ENCODE assay signal across 10 cellular contexts in the genomic region with DNA sequence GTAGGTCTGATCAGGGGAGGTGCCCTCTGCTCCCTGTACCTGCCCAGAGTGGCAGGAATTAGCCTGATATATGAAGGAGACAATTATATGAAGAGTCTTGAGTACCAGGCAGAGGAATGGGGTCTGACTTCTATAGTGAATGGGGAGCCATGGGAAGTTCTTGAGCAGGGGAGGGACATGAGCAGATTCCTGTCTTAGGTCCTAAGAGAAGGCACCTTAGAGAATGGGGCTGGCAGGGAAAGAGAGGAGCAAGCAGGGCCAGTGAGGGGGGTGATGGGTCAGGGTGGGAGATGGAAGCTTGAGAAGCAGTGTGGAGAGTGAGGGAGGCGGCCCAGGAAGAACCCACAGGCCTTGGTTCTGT. TPM values are rescaled to one million over a fixed set of nuclear protein-coding genes. Genes with fewer than 3 reads are reported as not detected.
DNase-seq lines count a peak whose midpoint lies in the region; ATAC-seq, FAIRE-seq and TF ChIP-seq lines count a peak whose summit lies in the region.
"Had no signal": no experiment of that assay in that cellular context is flagged by ENCODE, and none has a peak within 500 bp of the region (broad histone marks: within the 10 kb centered on the region; RNA-seq: fewer than 3 reads in every experiment).

No MANE protein-coding gene starts in this region.

- peak overlapping the region; percentile 31 for H3K4me2 ChIP-seq in GM12878 (ENCODE audit: control insufficient read depth, insufficient read depth)
- H3K4me2 ChIP-seq in mesendoderm (ENCODE audit: low read length) = no peak overlapping the region

- SMC1A ChIA-PET in GM12878 (lab: Charles Lee; ENCODE audit: uncharacterized antibody, unreplicated experiment) = interaction anchor here (5.2 kb wide), 1 partner anchor 60 kb away, joined by 48 read pairs; no protein-coding TSS in a partner anchor

- H3K27ac ChIP-seq in GM12878 (ENCODE audit: control insufficient read depth, insufficient read depth) (peak overlapping the region; percentile 4; the same call in 1 of the 2 replicates), mesendoderm (ENCODE audit: low read depth, low read length) (peak overlapping the region; percentile 7), vagina (peak overlapping the region; percentile 48)

- BruUV-seq in GM12878 (replicated peaks; lab: Mats Ljungman, UMichigan) = no TSS peak

- TF ChIP-seq RAD21 in GM12878 (IDR thresholded peaks at IDR 0.05; ENCODE audit: insufficient read depth, low read depth, low read length) = no peak

- peak overlapping the region; percentile 30 for H2AFZ ChIP-seq in GM12878 (ENCODE audit: control insufficient read depth, low read depth, low read length)

- H3K36me3 Mint-ChIP-seq in stimulated activated naive CD8-positive, alpha-beta T cell treated with anti-CD3 and anti-CD28 coated beads, Interleukin-15, Interleukin-2, amounts not matched to agents 100 ng/mL and 50 ng/mL, for 24 hours (ENCODE audit: low read depth) = no peaks in the 10 kb centered on the region

- peak overlapping the region; percentile 56 for H3K4me3 Mint-ChIP-seq in stimulated activated naive CD8-positive, alpha-beta T cell treated with anti-CD3 and anti-CD28 coated beads, Interleukin-15, Interleukin-2, amounts not matched to agents 100 ng/mL and 50 ng/mL, for 24 hours

- H3K27me3 Mint-ChIP-seq in stimulated activated naive CD8-positive, alpha-beta T cell treated with anti-CD3 and anti-CD28 coated beads, Interleukin-15, Interleukin-2, amounts not matched to agents 100 ng/mL and 50 ng/mL, for 24 hours = peaks cover 61% of the 10 kb centered on the region

- no peak overlapping the region for H3K9ac ChIP-seq in GM12878 (ENCODE audit: control insufficient read depth, insufficient read depth, low read length)
- H3K9ac ChIP-seq in mesendoderm (ENCODE audit: low read length) = peak overlapping the region; percentile 42

- H4K8ac ChIP-seq in mesendoderm (ENCODE audit: low read depth, low read length) = no peak overlapping the region

- no peaks in the 10 kb centered on the region for H4K20me1 ChIP-seq in GM12878 (ENCODE audit: control insufficient read depth, insufficient read depth)

- no peak overlapping the region for H2BK15ac ChIP-seq in mesendoderm (replicated peaks; ENCODE audit: low read depth)

- no peak overlapping the region for H2AK5ac ChIP-seq in mesendoderm (ENCODE audit: low read length)

- no peak overlapping the region for H3K23ac ChIP-seq in mesendoderm (ENCODE audit: low read length)

- H3K4ac ChIP-seq in mesendoderm (ENCODE audit: low read depth, low read length) = peak overlapping the region; percentile 11

- H3K79me2 ChIP-seq in GM12878 (ENCODE audit: control insufficient read depth, insufficient read depth, low read length) (no peaks in the 10 kb centered on the region), mesendoderm (ENCODE audit: control insufficient read depth, insufficient read depth, low read length) (peaks cover 45% of the 10 kb centered on the region)

- H3K56ac ChIP-seq in mesendoderm (ENCODE audit: low read length) = peak overlapping the region; percentile 51

- H3K9me3 Mint-ChIP-seq in stimulated activated naive CD8-positive, alpha-beta T cell treated with anti-CD3 and anti-CD28 coated beads, Interleukin-15, Interleukin-2, amounts not matched to agents 100 ng/mL and 50 ng/mL, for 24 hours = no peaks in the 10 kb centered on the region

- peaks cover 38% of the 10 kb centered on the region for H3K4me1 Mint-ChIP-seq in stimulated activated naive CD8-positive, alpha-beta T cell treated with anti-CD3 and anti-CD28 coated beads, Interleukin-15, Interleukin-2, amounts not matched to agents 100 ng/mL and 50 ng/mL, for 24 hours (ENCODE audit: low read depth)

- RAD21 ChIA-PET in GM12878 (lab: Charles Lee; ENCODE audit: unreplicated experiment) = interaction anchor here (1.2 to 2.3 kb wide), 2 partner anchors 10 to 59 kb away, joined by 3 to 5 read pairs; no protein-coding TSS in a partner anchor

- ATAC-seq in stimulated activated naive CD8-positive, alpha-beta T cell treated with anti-CD3 and anti-CD28 coated beads, Interleukin-15, Interleukin-2, amounts not matched to agents 100 U/mL and 50 U/mL, for 24 hours = no peak
- no peak for ATAC-seq in GM12878
- no peak for ATAC-seq in GM18502 (IDR thresholded peaks at IDR 0.05; ENCODE audit: poor library complexity, unreplicated experiment)

- H3K27me3 ChIP-seq in GM12878 (replicated peaks in 1 of 2; ENCODE audit: control insufficient read depth in 2 of 2, insufficient read depth in 2 of 2, low read length in 1 of 2) (no peaks in the 10 kb centered on the region), mesendoderm (ENCODE audit: insufficient read depth, low read length, poor library complexity) (no peaks in the 10 kb centered on the region), vagina (no peaks in the 10 kb centered on the region)

- no peaks in the 10 kb centered on the region for H3K36me3 ChIP-seq in GM12878 (ENCODE audit: control insufficient read depth in 2 of 2, insufficient read depth in 2 of 2, low read length in 1 of 2)
- no peaks in the 10 kb centered on the region for H3K36me3 ChIP-seq in mesendoderm (ENCODE audit: control insufficient read depth, insufficient read depth, low read length)
- peaks cover 0 to 3% of the 10 kb centered on the region in 2 donors for H3K36me3 ChIP-seq in vagina

- 50% methylated on average over 1 of the region's 1 CpG for WGBS in GM12878 (ENCODE audit: insufficient coverage, insufficient replicate concordance, low lambda C conversion rate, missing lambda C conversion rate)
- no CpG with 5 or more reads among the region's 1 CpG for WGBS in mesendoderm (ENCODE audit: extremely low coverage, insufficient coverage, low lambda C conversion rate)

- H3K79me1 ChIP-seq in mesendoderm (ENCODE audit: low read length) = peaks cover 42% of the 10 kb centered on the region

- no peak overlapping the region for H4K5ac ChIP-seq in mesendoderm (ENCODE audit: low read length)

- CTCF ChIA-PET in GM12878 (lab: Yijun Ruan, JAX) = interaction anchor here (5.2 to 12.5 kb wide), 2 partner anchors 18 to 62 kb away, joined by 103 to 216 read pairs; partner anchors contain the start of gene NPTN

- no peak overlapping the region for H3K18ac ChIP-seq in mesendoderm (ENCODE audit: low read length)

- no peak for DNase-seq in stimulated activated naive CD8-positive, alpha-beta T cell treated with anti-CD3 and anti-CD28 coated beads, Interleukin-15, Interleukin-2, amounts not matched to agents 100 U/mL and 50 U/mL, for 24 hours
- no peak for DNase-seq in GM12878 (ENCODE audit: low read depth, low spot score)
- DNase-seq in mesendoderm = no peak
- no peak for DNase-seq in vagina (ENCODE audit: extremely low spot score in 2 of 2)
- no peak for DNase-seq in SHP77 treated with DMSO at 0.1 percent for 48 hours (lab: John Stamatoyannopoulos, UW)
- DNase-seq in posterior cingulate gyrus = no peak

- TF ChIP-seq CTCF in GM12878 (IDR thresholded peaks at IDR 0.05 in 2 of 3, conservative IDR thresholded peaks at IDR 0.05 in 1 of 3; ENCODE audit: control insufficient read depth in 2 of 3, extremely low read depth in 1 of 3, insufficient read depth in 1 of 3, low read depth in 3 of 3, low read length in 3 of 3) (no peak), vagina (IDR thresholded peaks at IDR 0.05) (no peak)

- POLR2A ChIA-PET in GM12878 (lab: Charles Lee) = interaction anchor here (0.7 kb wide), 1 partner anchor 29 kb away, joined by 3 read pairs; no protein-coding TSS in a partner anchor

- H2BK5ac ChIP-seq in mesendoderm (ENCODE audit: low read length) = peak overlapping the region; percentile 32

- no peak for TF ChIP-seq POLR2A in GM12878 (IDR thresholded peaks at IDR 0.05; ENCODE audit: low read depth, low read length)
- no peak for TF ChIP-seq POLR2A in vagina (IDR thresholded peaks at IDR 0.05)

- H3K27ac Mint-ChIP-seq in stimulated activated naive CD8-positive, alpha-beta T cell treated with anti-CD3 and anti-CD28 coated beads, Interleukin-15, Interleukin-2, amounts not matched to agents 100 ng/mL and 50 ng/mL, for 24 hours = peak overlapping the region; percentile 82

- H3K9me3 ChIP-seq in GM12878 (replicated peaks; ENCODE audit: control insufficient read depth, insufficient read depth, low read length) = no peaks in the 10 kb centered on the region
- H3K9me3 ChIP-seq in vagina = no peaks in the 10 kb centered on the region

- no peak for TF ChIP-seq EP300 in GM12878 (IDR thresholded peaks at IDR 0.05; ENCODE audit: borderline replicate concordance in 1 of 2, control insufficient read depth in 1 of 2, low read depth in 2 of 2, low read length in 2 of 2)

- no peak overlapping the region for H3K4me3 ChIP-seq in GM12878
- no peak overlapping the region for H3K4me3 ChIP-seq in mesendoderm (ENCODE audit: low read length)
- no peak overlapping the region for H3K4me3 ChIP-seq in vagina

- H3K4me1 ChIP-seq in GM12878 (ENCODE audit: control insufficient read depth, insufficient read depth, low read length) (peaks cover 10% of the 10 kb centered on the region), mesendoderm (ENCODE audit: control insufficient read depth, low read depth, low read length) (peaks cover 7% of the 10 kb centered on the region), vagina (peaks cover 56% of the 10 kb centered on the region)

- in situ Hi-C loops in GM12878 (cut with MboI) = loop anchor here (5.0 to 10.0 kb wide), 3 partner anchors 59 to 392 kb away; no protein-coding TSS in a partner anchor

- FAIRE-seq in GM12878 (lab: Jason Lieb, UNC) = no peak
- FAIRE-seq: islet of Langerhans had no signal

- intact Hi-C loops in GM12878 (cut with micrococcal nuclease; ENCODE audit: unreplicated experiment) (no loop called here), vagina (cut with DNase I) (no loop called here), posterior cingulate gyrus (cut with DNase I) (no loop called here)

- H2BK120ac ChIP-seq in mesendoderm (ENCODE audit: low read depth, low read length) = no peak overlapping the region

RNA-seq across cellular contexts. Expression of gene CD276, which starts 12.4 kb away (rescaled TPM):
- 0.34 and 0.73 TPM in 2 replicates for total RNA-seq in GM12878 (2013; cell fraction: nucleolus; rRNA removed)
- total RNA-seq in GM12878 (2014; rRNA removed) (1.0 and 1.8 TPM in 2 replicates), GM12878 (2014; rRNA removed; fragmentation: Illumina TruSeq; extraction: Trizol) (0.41 and 0.67 TPM in 2 replicates), GM12878 (2021) (2.5 and 3.0 TPM in 2 replicates), vagina (78.1 TPM)
- 2.0 TPM for polyA plus RNA-seq in GM12878 (2011; ENCODE audit: low read depth)
- polyA plus RNA-seq in GM12878 (2011; rRNA removed) (0.27 and 1.2 TPM in 2 replicates), GM12878 (2014; fragmentation: Illumina TruSeq; extraction: Trizol) (1.3 and 1.4 TPM in 2 replicates), GM12878 (2014; fragmentation: Nextera tagmentation; extraction: Ambion mirVana) (under 1 TPM; 0.11 to 0.20 TPM), GM12878 (2014; rRNA removed) (1.3 TPM in 2 replicates), GM12878 (2016; fragmentation: Nextera tagmentation; extraction: Ambion mirVana) (1 to 10 TPM in 1 of 2 experiments, under 1 TPM in 1; 0.16 to 1.1 TPM)
- 1.3 and 1.6 TPM in 2 replicates for polyA plus RNA-seq in GM12878 (2011; cell fraction: cytosol; rRNA removed)
- 3.9 and 4.6 TPM in 2 replicates for polyA plus RNA-seq in GM12878 (2011; cell fraction: nucleus; rRNA removed)
- 3.3 and 4.4 TPM in 2 replicates for polyA plus RNA-seq in GM12878 (2012)
- 0.95 and 1.3 TPM in 2 replicates for polyA minus RNA-seq in GM12878 (2011; rRNA and poly(A)+ RNA removed)
- 0.62 and 3.5 TPM in 2 replicates for polyA minus RNA-seq in GM12878 (2011; cell fraction: cytosol; rRNA and poly(A)+ RNA removed)
- 0.60 and 1.8 TPM in 2 replicates for polyA minus RNA-seq in GM12878 (2011; cell fraction: nucleus; rRNA and poly(A)+ RNA removed)
- polyA plus RNA-seq in mesendoderm (2013, experiment 1 of 2) = 145 TPM
- polyA plus RNA-seq in mesendoderm (2013, experiment 2 of 2) = 145 TPM

RNA-seq across cellular contexts. Expression of gene INSYN1, which starts 56.5 kb away (rescaled TPM):
- total RNA-seq in GM12878 (2013; cell fraction: nucleolus; rRNA removed) = not detected in 2 replicates
- total RNA-seq in GM12878 (2014; rRNA removed) (not detected in 2 replicates), GM12878 (2014; rRNA removed; fragmentation: Illumina TruSeq; extraction: Trizol) (not detected in 2 replicates), GM12878 (2021) (not detected in 2 replicates), vagina (5.6 TPM)
- polyA plus RNA-seq in GM12878 (2011; ENCODE audit: low read depth) = not detected
- polyA plus RNA-seq in GM12878 (2011; rRNA removed) (not detected in 2 replicates), GM12878 (2014; fragmentation: Illumina TruSeq; extraction: Trizol) (not detected in 2 replicates), GM12878 (2014; fragmentation: Nextera tagmentation; extraction: Ambion mirVana) (not detected), GM12878 (2014; rRNA removed) (not detected in 2 replicates), GM12878 (2016; fragmentation: Nextera tagmentation; extraction: Ambion mirVana) (not detected)
- polyA plus RNA-seq in GM12878 (2011; cell fraction: cytosol; rRNA removed) = not detected in 2 replicates
- polyA plus RNA-seq in GM12878 (2011; cell fraction: nucleus; rRNA removed) = not detected in 2 replicates
- polyA plus RNA-seq in GM12878 (2012) = not detected in 2 replicates
- not detected in 2 replicates for polyA minus RNA-seq in GM12878 (2011; rRNA and poly(A)+ RNA removed)
- not detected in 2 replicates for polyA minus RNA-seq in GM12878 (2011; cell fraction: cytosol; rRNA and poly(A)+ RNA removed)
- not detected in 2 replicates for polyA minus RNA-seq in GM12878 (2011; cell fraction: nucleus; rRNA and poly(A)+ RNA removed)
- polyA plus RNA-seq in mesendoderm (2013, experiment 1 of 2) = 4.2 TPM
- polyA plus RNA-seq in mesendoderm (2013, experiment 2 of 2) = 4.1 TPM
- total RNA-seq: T-helper 2 cell treated with Interferon-gamma antibody and Interleukin-4, amounts not matched to agents 100 ng/mL and 5 ng/mL, for 36 hours had no signal

Comparison
In these comparisons a context has a peak if more than half of its experiments do, and no peak if none do; other contexts are left out.
1. RNA of gene CD276, which starts 12.4 kb away (total RNA-seq): 78.1 TPM in vagina (single experiment); 0.34 to 3.0 TPM in GM12878; every median in the first group is over 10 times any median in the second.
2. Peak in every context shown above with its lines, with median percentiles within 50 percentile points of each other: H3K27ac ChIP-seq.